8 cellular contexts compared by ENCODE assay signal in genomic region chr1:15272009-15272781, GRCh38. TPM values are rescaled to one million over a fixed set of nuclear protein-coding genes. Genes with fewer than 3 reads are reported as not detected.
DNase-seq lines count a peak whose midpoint lies in the region; ATAC-seq and TF ChIP-seq lines count a peak whose summit lies in the region.

No MANE protein-coding gene starts in this region.

- TF ChIP-seq POLR2A in esophagus muscularis mucosa (IDR thresholded peaks at IDR 0.05; ENCODE audit: low read depth): no peak
- TF ChIP-seq POLR2A in transverse colon (IDR thresholded peaks at IDR 0.05): no peak

- H3K27me3 ChIP-seq in BJ (ENCODE audit: control insufficient read depth, insufficient read depth, low read length): peaks cover 9% of the 10 kb centered on the region
- no peaks in the 10 kb centered on the region for H3K27me3 ChIP-seq in esophagus muscularis mucosa
- H3K27me3 ChIP-seq in mucosa of rectum (ENCODE audit: control insufficient read depth in 2 of 2, insufficient read depth in 2 of 2, low read length in 2 of 2): no peaks in the 10 kb centered on the region
- no peaks in the 10 kb centered on the region for H3K27me3 ChIP-seq in transverse colon

- in situ Hi-C loops in transverse colon (cut with MboI; ENCODE audit: low pct_ligation_motif_present in 1 of 4, low pct_unique_long_range_greater_than_20kb in 1 of 4, low sequenced_read_pairs in 3 of 4): loop anchor here (10.0 kb wide), 2 partner anchors 117 to 127 kb away; partner anchors contain the start of gene TMEM51 (in 2 of the 4)

- intact Hi-C loops in esophagus muscularis mucosa (cut with DNase I) (loop anchor here (1.0 to 2.0 kb wide), 2 partner anchors 119 to 145 kb away; partner anchors contain the start of gene TMEM51), transverse colon (cut with DNase I; ENCODE audit: low total_unique reads) (loop anchor here (5.0 kb wide), 1 partner anchor 120 kb away; the partner anchor contains the start of gene TMEM51)

- peak; percentile 99 for ATAC-seq in WTC11
- no peak for ATAC-seq in HG02798 (IDR thresholded peaks at IDR 0.05; ENCODE audit: poor library complexity, unreplicated experiment)

- H3K27me3 Mint-ChIP-seq in WTC11 (ENCODE audit: low read depth): peaks cover 6% of the 10 kb centered on the region

- WGBS in esophagus muscularis mucosa: 50% methylated on average over 18 of the region's 26 CpGs
- WGBS in transverse colon (ENCODE audit: low coverage in 1 of 2), 2 donors: 33 to 72% methylated on average over 7 to 26 of the region's 26 CpGs

- H3K4me1 ChIP-seq in esophagus muscularis mucosa: peaks cover 3 to 10% (median 8%) of the 10 kb centered on the region in 4 donors
- peaks cover 9 to 16% of the 10 kb centered on the region in 2 donors for H3K4me1 ChIP-seq in mucosa of rectum (ENCODE audit: control insufficient read depth in 2 of 2, insufficient read depth in 2 of 2, low read length in 2 of 2)
- H3K4me1 ChIP-seq in transverse colon: peaks cover 0 to 26% (median 6%) of the 10 kb centered on the region in 4 donors

- TF ChIP-seq CTCF in BJ (IDR thresholded peaks at IDR 0.05; ENCODE audit: insufficient read depth, low read depth, low read length) (peak; percentile 81), GM20000 (IDR thresholded peaks at IDR 0.05; ENCODE audit: extremely low read depth, missing control alignments) (peak; percentile 44), WTC11 (IDR thresholded peaks at IDR 0.05) (peak; percentile 66; the same call in 1 of the 2 replicates), esophagus muscularis mucosa (IDR thresholded peaks at IDR 0.05) (peak; percentile 83 to 88 (median 86)), transverse colon (IDR thresholded peaks at IDR 0.05) (peak; percentile 76 to 90 (median 78))

- H3K4me3 ChIP-seq in BJ (ENCODE audit: low read depth, low read length) (no peak overlapping the region), esophagus muscularis mucosa (no peak overlapping the region), mucosa of rectum (ENCODE audit: low read length in 2 of 2) (peak overlapping the region; percentile 4 to 20), transverse colon (no peak overlapping the region)

- no peaks in the 10 kb centered on the region; the same call in 1 of the 2 replicates for H3K9me3 Mint-ChIP-seq in WTC11

- peaks cover 9% of the 10 kb centered on the region for H3K4me1 Mint-ChIP-seq in WTC11

- DNase-seq in BJ (ENCODE audit: low read depth): no peak
- DNase-seq in GM20000 (ENCODE audit: low spot score): peak; percentile 75
- peak; percentile 58 for DNase-seq in NCI-H2171 treated with DMSO at 0.1 percent for 48 hours (lab: John Stamatoyannopoulos, UW)
- DNase-seq in WTC11 (ENCODE audit: low spot score): peak; percentile 69
- DNase-seq in esophagus muscularis mucosa (ENCODE audit: extremely low spot score): no peak
- DNase-seq in transverse colon: peak; percentile 68

- no peaks in the 10 kb centered on the region for H3K36me3 Mint-ChIP-seq in WTC11

- H3K27ac ChIP-seq in esophagus muscularis mucosa (replicated peaks in 1 of 4) (no peak overlapping the region), mucosa of rectum (ENCODE audit: low read depth in 2 of 2, low read length in 2 of 2) (peak overlapping the region in 1 of 2 donors; percentile 58), transverse colon (peak overlapping the region in 2 of 4 donors; percentile 53 to 62)

- H3K36me3 ChIP-seq in BJ (ENCODE audit: control insufficient read depth, insufficient read depth, low read length) (no peaks in the 10 kb centered on the region), esophagus muscularis mucosa (no peaks in the 10 kb centered on the region), mucosa of rectum (ENCODE audit: control insufficient read depth in 2 of 2, insufficient read depth in 2 of 2, low read length in 2 of 2) (no peaks in the 10 kb centered on the region), transverse colon (no peaks in the 10 kb centered on the region)

- H3K4me3 Mint-ChIP-seq in WTC11: peak overlapping the region; percentile 49

- TF ChIP-seq EP300 in esophagus muscularis mucosa (IDR thresholded peaks at IDR 0.05): no peak
- no peak for TF ChIP-seq EP300 in transverse colon (IDR thresholded peaks at IDR 0.05; ENCODE audit: low read depth)

- POLR2A ChIA-PET in BJ (lab: Charles Lee) (no interaction called here), WTC11 (lab: Charles Lee) (interaction anchor here (0.5 to 1.1 kb wide), 2 partner anchors 107 to 144 kb away, joined by 4 to 9 read pairs; no protein-coding TSS in a partner anchor)

- H3K27ac Mint-ChIP-seq in WTC11: no peak overlapping the region

- no peaks in the 10 kb centered on the region for H3K9me3 ChIP-seq in esophagus muscularis mucosa
- no peaks in the 10 kb centered on the region for H3K9me3 ChIP-seq in mucosa of rectum (ENCODE audit: control insufficient read depth in 2 of 2, low read length in 2 of 2)
- H3K9me3 ChIP-seq in transverse colon: no peaks in the 10 kb centered on the region

- peak overlapping the region in 1 of 2 donors; percentile 15 for H3K9ac ChIP-seq in mucosa of rectum (ENCODE audit: low read depth in 1 of 2, low read length in 2 of 2)

- CTCF ChIA-PET in BJ (lab: Yijun Ruan, JAX) (interaction anchor here (0.6 to 7.1 kb wide), 23 partner anchors 9 to 242 kb away, joined by 3 to 127 read pairs (median 4); partner anchors contain the start of gene TMEM51), WTC11 (lab: Charles Lee) (interaction anchor here (0.7 to 4.4 kb wide), 28 partner anchors 10 to 239 kb away, joined by 3 to 60 read pairs (median 5); partner anchors contain the start of gene TMEM51)

TF ChIP-seq in WTC11, 78 proteins besides CTCF, POLR2A, EP300 and RAD21 (continues in another document):
- 0 out of 2 replicates have a peak, but pooled peaks have one; percentile 45 for TF ChIP-seq MLX (CRISPR knock-in tag; IDR thresholded peaks at IDR 0.05)
- TF ChIP-seq NFYB (CRISPR knock-in tag; conservative IDR thresholded peaks at IDR 0.05; ENCODE audit: low read depth): no peak
- 0 out of 2 replicates have a peak, but pooled peaks have one; percentile 46 for TF ChIP-seq ARID4B (CRISPR knock-in tag; IDR thresholded peaks at IDR 0.05; ENCODE audit: borderline replicate concordance)
- TF ChIP-seq, protein P1, sequence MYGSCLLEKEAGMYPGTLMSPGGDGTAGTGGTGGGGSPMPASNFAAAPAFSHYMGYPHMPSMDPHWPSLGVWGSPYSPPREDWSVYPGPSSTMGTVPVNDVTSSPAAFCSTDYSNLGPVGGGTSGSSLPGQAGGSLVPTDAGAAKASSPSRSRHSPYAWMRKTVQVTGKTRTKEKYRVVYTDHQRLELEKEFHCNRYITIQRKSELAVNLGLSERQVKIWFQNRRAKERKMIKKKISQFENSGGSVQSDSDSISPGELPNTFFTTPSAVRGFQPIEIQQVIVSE (CRISPR knock-in tag; IDR thresholded peaks at IDR 0.05; ENCODE audit: borderline replicate concordance): no peak
- TF ChIP-seq GTF2I (CRISPR knock-in tag; conservative IDR thresholded peaks at IDR 0.05): peak; percentile 59; the same call in 1 of the 2 replicates
- TF ChIP-seq CBFB (CRISPR knock-in tag; IDR thresholded peaks at IDR 0.05; ENCODE audit: low read depth): no peak
- 0 out of 2 replicates have a peak, but pooled peaks have one; percentile 48 for TF ChIP-seq CREM (CRISPR knock-in tag; IDR thresholded peaks at IDR 0.05)
- TF ChIP-seq, protein P2, sequence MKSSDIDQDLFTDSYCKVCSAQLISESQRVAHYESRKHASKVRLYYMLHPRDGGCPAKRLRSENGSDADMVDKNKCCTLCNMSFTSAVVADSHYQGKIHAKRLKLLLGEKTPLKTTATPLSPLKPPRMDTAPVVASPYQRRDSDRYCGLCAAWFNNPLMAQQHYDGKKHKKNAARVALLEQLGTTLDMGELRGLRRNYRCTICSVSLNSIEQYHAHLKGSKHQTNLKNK (CRISPR knock-in tag; IDR thresholded peaks at IDR 0.05): no peak
- peak; percentile 76; the same call in 1 of the 2 replicates for TF ChIP-seq TEAD1 (CRISPR knock-in tag; IDR thresholded peaks at IDR 0.05)

RNA-seq across cellular contexts. Expression of gene FHAD1, which starts 25.2 kb away (rescaled TPM):
- not detected in 2 replicates for polyA plus RNA-seq in BJ (2011; rRNA removed)
- polyA minus RNA-seq in BJ (2011; rRNA and poly(A)+ RNA removed): 0.71 TPM in 1 of 2 replicates, not detected in the other
- total RNA-seq in WTC11 (2021) (2.6 to 3.0 TPM (median 2.9 TPM) in 3 replicates), esophagus muscularis mucosa (under 1 TPM in 3 of 4 donors, not detected in 1; under 0.01 to 0.26 (median 0.06) TPM), transverse colon (under 1 TPM in 2 of 4 donors, not detected in 2; 0.75 to 0.82 TPM)

Comparison
In these comparisons a context has a peak if more than half of its experiments do, and no peak if none do; other contexts are left out.
1. DNase-seq: peak in GM20000 (single experiment), NCI-H2171 treated with DMSO at 0.1 percent for 48 hours (single experiment), WTC11 (single experiment) and transverse colon (single experiment); none in BJ (single experiment) and esophagus muscularis mucosa (single experiment).
2. H3K4me3 ChIP-seq: peak in mucosa of rectum (2 of 2); none in BJ (single experiment), esophagus muscularis mucosa (0 of 4) and transverse colon (0 of 4).
3. Peak in every context shown above with its lines, with median percentiles within 50 percentile points of each other: CTCF ChIP-seq.